1 cellular context compared by ENCODE assay signal in the genomic region with DNA sequence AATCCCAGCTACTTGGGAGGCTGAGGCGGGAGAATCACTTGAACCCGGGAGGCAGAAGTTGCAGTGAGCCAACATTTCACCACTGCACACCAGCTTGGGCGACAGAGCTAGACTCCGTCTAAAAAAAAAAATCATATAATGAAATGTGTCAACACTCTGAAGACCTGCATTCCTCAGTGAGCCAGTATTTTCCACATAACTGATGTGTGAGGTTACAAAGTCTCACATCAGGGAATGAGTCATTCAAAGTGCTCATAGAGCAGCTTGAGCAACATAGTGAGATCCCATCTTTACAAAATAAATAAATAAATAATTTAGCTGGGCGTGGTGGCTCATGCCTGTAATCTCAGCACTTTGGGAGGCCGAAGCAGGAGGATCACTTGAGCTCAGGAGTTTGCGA.
TF ChIP-seq lines count a peak whose summit lies in the region.

No MANE protein-coding gene starts in this region.

TF ChIP-seq in IMR-90, 13 proteins besides CTCF, POLR2A, EP300 and RAD21 (continued from another document):
- TF ChIP-seq, protein P1, sequence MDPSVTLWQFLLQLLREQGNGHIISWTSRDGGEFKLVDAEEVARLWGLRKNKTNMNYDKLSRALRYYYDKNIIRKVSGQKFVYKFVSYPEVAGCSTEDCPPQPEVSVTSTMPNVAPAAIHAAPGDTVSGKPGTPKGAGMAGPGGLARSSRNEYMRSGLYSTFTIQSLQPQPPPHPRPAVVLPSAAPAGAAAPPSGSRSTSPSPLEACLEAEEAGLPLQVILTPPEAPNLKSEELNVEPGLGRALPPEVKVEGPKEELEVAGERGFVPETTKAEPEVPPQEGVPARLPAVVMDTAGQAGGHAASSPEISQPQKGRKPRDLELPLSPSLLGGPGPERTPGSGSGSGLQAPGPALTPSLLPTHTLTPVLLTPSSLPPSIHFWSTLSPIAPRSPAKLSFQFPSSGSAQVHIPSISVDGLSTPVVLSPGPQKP (IDR thresholded peaks at IDR 0.05; ENCODE audit: borderline replicate concordance, low read depth, low read length), result no peak
- TF ChIP-seq RCOR1 (IDR thresholded peaks at IDR 0.05; ENCODE audit: insufficient replicate concordance, low read length), result no peak
- TF ChIP-seq CEBPB (IDR thresholded peaks at IDR 0.05; ENCODE audit: low read depth, low read length), result peak; percentile 60; the same call in 1 of the 2 replicates
- TF ChIP-seq MAZ (IDR thresholded peaks at IDR 0.05; ENCODE audit: borderline replicate concordance, low read depth, low read length), result no peak
- TF ChIP-seq, protein P2, sequence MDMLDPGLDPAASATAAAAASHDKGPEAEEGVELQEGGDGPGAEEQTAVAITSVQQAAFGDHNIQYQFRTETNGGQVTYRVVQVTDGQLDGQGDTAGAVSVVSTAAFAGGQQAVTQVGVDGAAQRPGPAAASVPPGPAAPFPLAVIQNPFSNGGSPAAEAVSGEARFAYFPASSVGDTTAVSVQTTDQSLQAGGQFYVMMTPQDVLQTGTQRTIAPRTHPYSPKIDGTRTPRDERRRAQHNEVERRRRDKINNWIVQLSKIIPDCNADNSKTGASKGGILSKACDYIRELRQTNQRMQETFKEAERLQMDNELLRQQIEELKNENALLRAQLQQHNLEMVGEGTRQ (IDR thresholded peaks at IDR 0.05; ENCODE audit: low read depth, low read length), result no peak
